1 cellular context compared by ENCODE assay signal in the genomic region with DNA sequence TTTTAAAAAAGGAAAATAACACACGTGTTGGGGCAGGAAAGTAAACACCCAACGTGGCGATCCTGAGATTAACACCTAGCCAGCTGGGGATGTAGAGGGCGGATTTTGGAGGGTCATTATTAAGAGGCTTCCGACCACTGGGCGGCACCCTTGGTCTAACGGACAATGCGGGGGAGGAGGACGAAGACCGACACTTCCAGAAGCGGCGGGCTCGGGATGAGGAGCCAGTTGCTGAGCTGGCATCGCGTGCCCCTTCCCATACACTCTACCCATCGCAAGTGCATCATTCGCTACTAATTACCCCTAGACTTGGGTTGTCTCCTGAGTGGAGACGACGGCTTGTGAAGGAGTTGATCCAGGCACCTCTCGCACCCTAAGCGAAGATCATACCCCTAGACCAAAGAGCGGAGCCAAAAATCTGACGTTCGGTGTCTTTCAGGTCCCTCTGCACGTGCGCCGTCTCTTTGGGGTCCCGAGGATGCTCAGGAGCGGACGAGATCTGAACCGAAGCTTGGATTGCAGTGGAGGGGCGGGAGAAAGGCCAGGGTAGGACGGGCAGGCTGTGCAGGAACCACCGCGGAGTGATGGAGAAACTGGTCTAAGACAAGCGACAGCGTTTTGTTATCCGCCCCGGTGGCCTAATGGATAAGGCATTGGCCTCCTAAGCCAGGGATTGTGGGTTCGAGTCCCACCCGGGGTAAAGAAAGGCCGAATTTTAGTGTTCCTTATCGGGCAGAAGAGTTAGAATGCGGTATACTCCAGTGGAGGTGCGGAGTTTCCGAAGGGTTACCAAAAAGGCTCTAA.
A peak's percentile ranks its signal among the peaks of the same experiment; 100 is the strongest.
TF ChIP-seq lines count a peak whose summit lies in the region.

No MANE protein-coding gene starts in this region.

TF ChIP-seq in HEK293, 187 proteins besides CTCF, POLR2A, EP300 and RAD21 (continued from another document and continues in another):
- TF ChIP-seq, protein P1, sequence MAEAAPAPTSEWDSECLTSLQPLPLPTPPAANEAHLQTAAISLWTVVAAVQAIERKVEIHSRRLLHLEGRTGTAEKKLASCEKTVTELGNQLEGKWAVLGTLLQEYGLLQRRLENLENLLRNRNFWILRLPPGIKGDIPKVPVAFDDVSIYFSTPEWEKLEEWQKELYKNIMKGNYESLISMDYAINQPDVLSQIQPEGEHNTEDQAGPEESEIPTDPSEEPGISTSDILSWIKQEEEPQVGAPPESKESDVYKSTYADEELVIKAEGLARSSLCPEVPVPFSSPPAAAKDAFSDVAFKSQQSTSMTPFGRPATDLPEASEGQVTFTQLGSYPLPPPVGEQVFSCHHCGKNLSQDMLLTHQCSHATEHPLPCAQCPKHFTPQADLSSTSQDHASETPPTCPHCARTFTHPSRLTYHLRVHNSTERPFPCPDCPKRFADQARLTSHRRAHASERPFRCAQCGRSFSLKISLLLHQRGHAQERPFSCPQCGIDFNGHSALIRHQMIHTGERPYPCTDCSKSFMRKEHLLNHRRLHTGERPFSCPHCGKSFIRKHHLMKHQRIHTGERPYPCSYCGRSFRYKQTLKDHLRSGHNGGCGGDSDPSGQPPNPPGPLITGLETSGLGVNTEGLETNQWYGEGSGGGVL (tag by site-specific recombination; IDR thresholded peaks at IDR 0.05) = no peak
- TF ChIP-seq BCL11B (tag by site-specific recombination; IDR thresholded peaks at IDR 0.05; ENCODE audit: low read depth) (peak; percentile 66), ZNF510 (tag by site-specific recombination; IDR thresholded peaks at IDR 0.05; ENCODE audit: insufficient replicate concordance) (no peak), ZNF239 (tag by site-specific recombination; IDR thresholded peaks at IDR 0.05) (peak; percentile 15; the same call in 1 of the 2 replicates), ZNF701 (tag by site-specific recombination; IDR thresholded peaks at IDR 0.05) (no peak), ZNF146 (tag by site-specific recombination; IDR thresholded peaks at IDR 0.05) (peak; percentile 8; the same call in 1 of the 2 replicates), ZNF335 (tag by site-specific recombination; conservative IDR thresholded peaks at IDR 0.05) (peak; percentile 75), RBAK (tag by site-specific recombination; IDR thresholded peaks at IDR 0.05) (no peak), ZFP37 (tag by site-specific recombination; IDR thresholded peaks at IDR 0.05) (peak; percentile 89), ZBTB7A (tag by site-specific recombination; IDR thresholded peaks at IDR 0.05; ENCODE audit: low read depth) (peak; percentile 90), ZNF76 (tag by site-specific recombination; IDR thresholded peaks at IDR 0.05; ENCODE audit: borderline replicate concordance, low read depth) (peak; percentile 79), ZNF837 (tag by site-specific recombination; IDR thresholded peaks at IDR 0.05) (no peak), KLF10 (tag by site-specific recombination; IDR thresholded peaks at IDR 0.05) (peak; percentile 84), ZNF391 (tag by site-specific recombination; IDR thresholded peaks at IDR 0.05; ENCODE audit: borderline replicate concordance, low read depth) (peak; percentile 97), BCL11A (tag by site-specific recombination; IDR thresholded peaks at IDR 0.05; ENCODE audit: low read depth) (peak; percentile 94), SP3 (tag by site-specific recombination; IDR thresholded peaks at IDR 0.05) (peak; percentile 65), ZSCAN23 (tag by site-specific recombination; IDR thresholded peaks at IDR 0.05) (peak; percentile 87), ZNF19 (tag by site-specific recombination; IDR thresholded peaks at IDR 0.05; ENCODE audit: low read depth) (no peak), ZNF501 (tag by site-specific recombination; IDR thresholded peaks at IDR 0.05) (peak; percentile 88), ZNF677 (tag by site-specific recombination; IDR thresholded peaks at IDR 0.05) (no peak), ZNF623 (tag by site-specific recombination; IDR thresholded peaks at IDR 0.05) (0 out of 2 replicates have a peak, but pooled peaks have one; percentile 14), SCRT2 (tag by site-specific recombination; IDR thresholded peaks at IDR 0.05) (0 out of 2 replicates have a peak, but pooled peaks have one; percentile 4), ZBTB48 (tag by site-specific recombination; IDR thresholded peaks at IDR 0.05) (peak; percentile 90), GLIS2 (tag by site-specific recombination; IDR thresholded peaks at IDR 0.05) (peak; percentile 67), ZBTB20 (tag by site-specific recombination; IDR thresholded peaks at IDR 0.05) (peak; percentile 95), ZBTB21 (tag by site-specific recombination; IDR thresholded peaks at IDR 0.05) (peak; percentile 53; the same call in 1 of the 2 replicates), GLI2 (tag by site-specific recombination; IDR thresholded peaks at IDR 0.05; ENCODE audit: borderline replicate concordance, low read depth) (peak; percentile 50; the same call in 1 of the 2 replicates), ZNF558 (tag by site-specific recombination; IDR thresholded peaks at IDR 0.05) (peak; percentile 61; the same call in 1 of the 2 replicates), ZNF114 (tag by site-specific recombination; IDR thresholded peaks at IDR 0.05) (no peak), SP7 (tag by site-specific recombination; IDR thresholded peaks at IDR 0.05) (peak; percentile 81), ZNF473 (tag by site-specific recombination; IDR thresholded peaks at IDR 0.05) (no peak), ZNF561 (tag by site-specific recombination; IDR thresholded peaks at IDR 0.05; ENCODE audit: borderline replicate concordance) (peak; percentile 95), ZNF350 (tag by site-specific recombination; IDR thresholded peaks at IDR 0.05) (no peak), GLI4 (tag by site-specific recombination; IDR thresholded peaks at IDR 0.05) (0 out of 2 replicates have a peak, but pooled peaks have one; percentile 30), WT1 (tag by site-specific recombination; IDR thresholded peaks at IDR 0.05) (peak; percentile 55; the same call in 1 of the 2 replicates)
- TF ChIP-seq, protein P2, sequence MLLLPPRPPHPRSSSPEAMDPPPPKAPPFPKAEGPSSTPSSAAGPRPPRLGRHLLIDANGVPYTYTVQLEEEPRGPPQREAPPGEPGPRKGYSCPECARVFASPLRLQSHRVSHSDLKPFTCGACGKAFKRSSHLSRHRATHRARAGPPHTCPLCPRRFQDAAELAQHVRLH (tag by site-specific recombination; IDR thresholded peaks at IDR 0.05) = peak; percentile 89
- TF ChIP-seq, protein P3, sequence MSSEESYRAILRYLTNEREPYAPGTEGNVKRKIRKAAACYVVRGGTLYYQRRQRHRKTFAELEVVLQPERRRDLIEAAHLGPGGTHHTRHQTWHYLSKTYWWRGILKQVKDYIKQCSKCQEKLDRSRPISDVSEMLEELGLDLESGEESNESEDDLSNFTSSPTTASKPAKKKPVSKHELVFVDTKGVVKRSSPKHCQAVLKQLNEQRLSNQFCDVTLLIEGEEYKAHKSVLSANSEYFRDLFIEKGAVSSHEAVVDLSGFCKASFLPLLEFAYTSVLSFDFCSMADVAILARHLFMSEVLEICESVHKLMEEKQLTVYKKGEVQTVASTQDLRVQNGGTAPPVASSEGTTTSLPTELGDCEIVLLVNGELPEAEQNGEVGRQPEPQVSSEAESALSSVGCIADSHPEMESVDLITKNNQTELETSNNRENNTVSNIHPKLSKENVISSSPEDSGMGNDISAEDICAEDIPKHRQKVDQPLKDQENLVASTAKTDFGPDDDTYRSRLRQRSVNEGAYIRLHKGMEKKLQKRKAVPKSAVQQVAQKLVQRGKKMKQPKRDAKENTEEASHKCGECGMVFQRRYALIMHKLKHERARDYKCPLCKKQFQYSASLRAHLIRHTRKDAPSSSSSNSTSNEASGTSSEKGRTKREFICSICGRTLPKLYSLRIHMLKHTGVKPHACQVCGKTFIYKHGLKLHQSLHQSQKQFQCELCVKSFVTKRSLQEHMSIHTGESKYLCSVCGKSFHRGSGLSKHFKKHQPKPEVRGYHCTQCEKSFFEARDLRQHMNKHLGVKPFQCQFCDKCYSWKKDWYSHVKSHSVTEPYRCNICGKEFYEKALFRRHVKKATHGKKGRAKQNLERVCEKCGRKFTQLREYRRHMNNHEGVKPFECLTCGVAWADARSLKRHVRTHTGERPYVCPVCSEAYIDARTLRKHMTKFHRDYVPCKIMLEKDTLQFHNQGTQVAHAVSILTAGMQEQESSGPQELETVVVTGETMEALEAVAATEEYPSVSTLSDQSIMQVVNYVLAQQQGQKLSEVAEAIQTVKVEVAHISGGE (tag by site-specific recombination; conservative IDR thresholded peaks at IDR 0.05; ENCODE audit: low read depth) = peak; percentile 28
- TF ChIP-seq, protein P4, sequence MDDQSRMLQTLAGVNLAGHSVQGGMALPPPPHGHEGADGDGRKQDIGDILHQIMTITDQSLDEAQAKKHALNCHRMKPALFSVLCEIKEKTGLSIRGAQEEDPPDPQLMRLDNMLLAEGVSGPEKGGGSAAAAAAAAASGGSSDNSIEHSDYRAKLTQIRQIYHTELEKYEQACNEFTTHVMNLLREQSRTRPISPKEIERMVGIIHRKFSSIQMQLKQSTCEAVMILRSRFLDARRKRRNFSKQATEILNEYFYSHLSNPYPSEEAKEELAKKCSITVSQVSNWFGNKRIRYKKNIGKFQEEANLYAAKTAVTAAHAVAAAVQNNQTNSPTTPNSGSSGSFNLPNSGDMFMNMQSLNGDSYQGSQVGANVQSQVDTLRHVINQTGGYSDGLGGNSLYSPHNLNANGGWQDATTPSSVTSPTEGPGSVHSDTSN (CRISPR knock-in tag; IDR thresholded peaks at IDR 0.05) = no peak
- TF ChIP-seq, protein P5, sequence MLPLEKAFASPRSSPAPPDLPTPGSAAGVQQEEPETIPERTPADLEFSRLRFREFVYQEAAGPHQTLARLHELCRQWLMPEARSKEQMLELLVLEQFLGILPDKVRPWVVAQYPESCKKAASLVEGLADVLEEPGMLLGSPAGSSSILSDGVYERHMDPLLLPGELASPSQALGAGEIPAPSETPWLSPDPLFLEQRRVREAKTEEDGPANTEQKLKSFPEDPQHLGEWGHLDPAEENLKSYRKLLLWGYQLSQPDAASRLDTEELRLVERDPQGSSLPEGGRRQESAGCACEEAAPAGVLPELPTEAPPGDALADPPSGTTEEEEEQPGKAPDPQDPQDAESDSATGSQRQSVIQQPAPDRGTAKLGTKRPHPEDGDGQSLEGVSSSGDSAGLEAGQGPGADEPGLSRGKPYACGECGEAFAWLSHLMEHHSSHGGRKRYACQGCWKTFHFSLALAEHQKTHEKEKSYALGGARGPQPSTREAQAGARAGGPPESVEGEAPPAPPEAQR (tag by site-specific recombination; IDR thresholded peaks at IDR 0.05) = peak; percentile 76; the same call in 1 of the 2 replicates
- TF ChIP-seq, protein P6, sequence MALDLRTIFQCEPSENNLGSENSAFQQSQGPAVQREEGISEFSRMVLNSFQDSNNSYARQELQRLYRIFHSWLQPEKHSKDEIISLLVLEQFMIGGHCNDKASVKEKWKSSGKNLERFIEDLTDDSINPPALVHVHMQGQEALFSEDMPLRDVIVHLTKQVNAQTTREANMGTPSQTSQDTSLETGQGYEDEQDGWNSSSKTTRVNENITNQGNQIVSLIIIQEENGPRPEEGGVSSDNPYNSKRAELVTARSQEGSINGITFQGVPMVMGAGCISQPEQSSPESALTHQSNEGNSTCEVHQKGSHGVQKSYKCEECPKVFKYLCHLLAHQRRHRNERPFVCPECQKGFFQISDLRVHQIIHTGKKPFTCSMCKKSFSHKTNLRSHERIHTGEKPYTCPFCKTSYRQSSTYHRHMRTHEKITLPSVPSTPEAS (tag by site-specific recombination; IDR thresholded peaks at IDR 0.05) = peak; percentile 80
- TF ChIP-seq, protein P7, sequence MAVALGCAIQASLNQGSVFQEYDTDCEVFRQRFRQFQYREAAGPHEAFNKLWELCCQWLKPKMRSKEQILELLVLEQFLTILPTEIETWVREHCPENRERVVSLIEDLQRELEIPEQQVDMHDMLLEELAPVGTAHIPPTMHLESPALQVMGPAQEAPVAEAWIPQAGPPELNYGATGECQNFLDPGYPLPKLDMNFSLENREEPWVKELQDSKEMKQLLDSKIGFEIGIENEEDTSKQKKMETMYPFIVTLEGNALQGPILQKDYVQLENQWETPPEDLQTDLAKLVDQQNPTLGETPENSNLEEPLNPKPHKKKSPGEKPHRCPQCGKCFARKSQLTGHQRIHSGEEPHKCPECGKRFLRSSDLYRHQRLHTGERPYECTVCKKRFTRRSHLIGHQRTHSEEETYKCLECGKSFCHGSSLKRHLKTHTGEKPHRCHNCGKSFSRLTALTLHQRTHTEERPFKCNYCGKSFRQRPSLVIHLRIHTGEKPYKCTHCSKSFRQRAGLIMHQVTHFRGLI (tag by site-specific recombination; IDR thresholded peaks at IDR 0.05) = peak; percentile 72; the same call in 1 of the 2 replicates
- TF ChIP-seq, protein P8, sequence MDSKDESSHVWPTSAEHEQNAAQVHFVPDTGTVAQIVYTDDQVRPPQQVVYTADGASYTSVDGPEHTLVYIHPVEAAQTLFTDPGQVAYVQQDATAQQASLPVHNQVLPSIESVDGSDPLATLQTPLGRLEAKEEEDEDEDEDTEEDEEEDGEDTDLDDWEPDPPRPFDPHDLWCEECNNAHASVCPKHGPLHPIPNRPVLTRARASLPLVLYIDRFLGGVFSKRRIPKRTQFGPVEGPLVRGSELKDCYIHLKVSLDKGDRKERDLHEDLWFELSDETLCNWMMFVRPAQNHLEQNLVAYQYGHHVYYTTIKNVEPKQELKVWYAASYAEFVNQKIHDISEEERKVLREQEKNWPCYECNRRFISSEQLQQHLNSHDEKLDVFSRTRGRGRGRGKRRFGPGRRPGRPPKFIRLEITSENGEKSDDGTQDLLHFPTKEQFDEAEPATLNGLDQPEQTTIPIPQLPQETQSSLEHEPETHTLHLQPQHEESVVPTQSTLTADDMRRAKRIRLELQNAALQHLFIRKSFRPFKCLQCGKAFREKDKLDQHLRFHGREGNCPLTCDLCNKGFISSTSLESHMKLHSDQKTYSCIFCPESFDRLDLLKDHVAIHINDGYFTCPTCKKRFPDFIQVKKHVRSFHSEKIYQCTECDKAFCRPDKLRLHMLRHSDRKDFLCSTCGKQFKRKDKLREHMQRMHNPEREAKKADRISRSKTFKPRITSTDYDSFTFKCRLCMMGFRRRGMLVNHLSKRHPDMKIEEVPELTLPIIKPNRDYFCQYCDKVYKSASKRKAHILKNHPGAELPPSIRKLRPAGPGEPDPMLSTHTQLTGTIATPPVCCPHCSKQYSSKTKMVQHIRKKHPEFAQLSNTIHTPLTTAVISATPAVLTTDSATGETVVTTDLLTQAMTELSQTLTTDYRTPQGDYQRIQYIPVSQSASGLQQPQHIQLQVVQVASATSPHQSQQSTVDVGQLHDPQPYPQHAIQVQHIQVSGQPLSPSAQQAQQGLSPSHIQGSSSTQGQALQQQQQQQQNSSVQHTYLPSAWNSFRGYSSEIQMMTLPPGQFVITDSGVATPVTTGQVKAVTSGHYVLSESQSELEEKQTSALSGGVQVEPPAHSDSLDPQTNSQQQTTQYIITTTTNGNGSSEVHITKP (tag by site-specific recombination; IDR thresholded peaks at IDR 0.05) = peak; percentile 67
- TF ChIP-seq, protein P9, sequence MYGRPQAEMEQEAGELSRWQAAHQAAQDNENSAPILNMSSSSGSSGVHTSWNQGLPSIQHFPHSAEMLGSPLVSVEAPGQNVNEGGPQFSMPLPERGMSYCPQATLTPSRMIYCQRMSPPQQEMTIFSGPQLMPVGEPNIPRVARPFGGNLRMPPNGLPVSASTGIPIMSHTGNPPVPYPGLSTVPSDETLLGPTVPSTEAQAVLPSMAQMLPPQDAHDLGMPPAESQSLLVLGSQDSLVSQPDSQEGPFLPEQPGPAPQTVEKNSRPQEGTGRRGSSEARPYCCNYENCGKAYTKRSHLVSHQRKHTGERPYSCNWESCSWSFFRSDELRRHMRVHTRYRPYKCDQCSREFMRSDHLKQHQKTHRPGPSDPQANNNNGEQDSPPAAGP (tag by site-specific recombination; IDR thresholded peaks at IDR 0.05) = peak; percentile 94
